8 cellular contexts compared by ENCODE assay signal in genomic region chr7:139360210-139360947, GRCh38. TPM values are rescaled to one million over a fixed set of nuclear protein-coding genes. Genes with fewer than 3 reads are reported as not detected.
DNase-seq lines count a peak whose midpoint lies in the region; ATAC-seq, FAIRE-seq and TF ChIP-seq lines count a peak whose summit lies in the region.

No MANE protein-coding gene starts in this region.

- H3K9me1 ChIP-seq in keratinocyte (ENCODE audit: control insufficient read depth, extremely low read depth, insufficient read depth, low read length) = no peaks in the 10 kb centered on the region

- H4K20me1 ChIP-seq in keratinocyte (ENCODE audit: control insufficient read depth, extremely low read depth, insufficient read depth, low read length) = peaks cover 7% of the 10 kb centered on the region

- peaks cover 15% of the 10 kb centered on the region for H3K4me1 ChIP-seq in keratinocyte (ENCODE audit: control insufficient read depth, extremely low read depth, insufficient read depth, low read length)

- peaks cover 55% of the 10 kb centered on the region for H3K79me2 ChIP-seq in keratinocyte (ENCODE audit: control insufficient read depth, insufficient read depth, low read length)

- H3K27ac ChIP-seq in keratinocyte (ENCODE audit: control insufficient read depth, insufficient read depth, low read length) = peak overlapping the region; percentile 97

- FAIRE-seq in keratinocyte (lab: Jason Lieb, UNC) = no peak

- peak; percentile 64 for ATAC-seq in GM19043 (IDR thresholded peaks at IDR 0.05; ENCODE audit: low read depth, unreplicated experiment)
- peak; percentile 68 for ATAC-seq in HG03342 (IDR thresholded peaks at IDR 0.05; ENCODE audit: unreplicated experiment)

- peak overlapping the region; percentile 66 for H3K4me2 ChIP-seq in keratinocyte (ENCODE audit: control insufficient read depth, extremely low read depth, insufficient read depth, low read depth, low read length)

- H3K36me3 ChIP-seq in keratinocyte (ENCODE audit: control insufficient read depth in 2 of 2, extremely low read depth in 1 of 2, insufficient read depth in 2 of 2, low read length in 2 of 2) = peaks cover 0 to 4% of the 10 kb centered on the region in 2 experiments

- H3K27me3 ChIP-seq in keratinocyte (ENCODE audit: control insufficient read depth, extremely low read depth, insufficient read depth, low read length) = no peaks in the 10 kb centered on the region

- H3K9ac ChIP-seq in keratinocyte (ENCODE audit: control insufficient read depth, extremely low read depth, insufficient read depth, low read length) = peak overlapping the region; percentile 97

- DNase-seq in AML-193 (lab: John Stamatoyannopoulos, UW) (peak; percentile 63 to 83), NCI-H446 (lab: John Stamatoyannopoulos, UW) (peak; percentile 91 to 96), cerebellar cortex (ENCODE audit: low spot score) (peak; percentile 97), keratinocyte (ENCODE audit: low read depth, low spot score) (peak; percentile 65)
- DNase-seq in activated CD4-positive, CD25-positive, alpha-beta regulatory T cell treated with anti-CD3 and anti-CD28 coated beads, Interleukin-2, amount 50 U/mL, for 72 hours = peak; percentile 98
- peak; percentile 97 for DNase-seq in stimulated activated CD4-positive, alpha-beta T cell treated with anti-CD3 and anti-CD28 coated beads, Interleukin-12 subunit alpha, Interleukin-12 subunit beta, amount 100 ng/mL, for 4 hours

- dilution Hi-C loops in keratinocyte (cut with MboI; ENCODE audit: extremely low pct_ligation_motif_present, low sequenced_read_pairs) = no loop called here

- peak overlapping the region; percentile 93 for H2AFZ ChIP-seq in keratinocyte (ENCODE audit: control insufficient read depth, low read length)

- H3K4me3 ChIP-seq in keratinocyte (ENCODE audit: control insufficient read depth in 2 of 3, extremely low read depth in 1 of 3, insufficient read depth in 2 of 3, low read depth in 1 of 3, low read length in 3 of 3) = peak overlapping the region; percentile 89 to 92 (median 91)

- no peak for TF ChIP-seq CTCF in keratinocyte (optimal IDR thresholded peaks at IDR 0.05 in 1 of 3, IDR thresholded peaks at IDR 0.05 in 1 of 3, conservative IDR thresholded peaks at IDR 0.05 in 1 of 3; ENCODE audit: extremely low read depth in 1 of 3, insufficient read depth in 2 of 3, low read length in 3 of 3)

- no peaks in the 10 kb centered on the region for H3K9me3 ChIP-seq in keratinocyte (ENCODE audit: control insufficient read depth, low read depth, low read length)

RNA-seq across cellular contexts. Expression of gene LUC7L2, which starts 0.7 kb away (rescaled TPM):
- polyA plus RNA-seq in keratinocyte = 28.6 to 52.7 TPM (median 44.4 TPM) in 3 replicates
- 198 TPM for polyA plus RNA-seq in keratinocyte (2011; ENCODE audit: low read depth)
- 30.6 and 41.7 TPM in 2 replicates for polyA plus RNA-seq in keratinocyte (2011; cell fraction: cytosol; rRNA removed)
- polyA plus RNA-seq in keratinocyte (2011; cell fraction: nucleus; rRNA removed) = 72.5 and 88.7 TPM in 2 replicates
- 42.2 and 47.9 TPM in 2 replicates for polyA plus RNA-seq in keratinocyte (2012; ENCODE audit: low replicate concordance)
- 14.9 to 30.8 TPM (median 15.9 TPM) in 3 replicates for polyA minus RNA-seq in keratinocyte
- 33.0 TPM for polyA minus RNA-seq in keratinocyte (2011; cell fraction: cytosol; rRNA and poly(A)+ RNA removed)
- polyA minus RNA-seq in keratinocyte (2011; cell fraction: nucleus; rRNA and poly(A)+ RNA removed) = 62.8 and 63.6 TPM in 2 replicates

RNA-seq across cellular contexts. Expression of gene FMC1, which starts 19.2 kb away (rescaled TPM):
- 7.1 to 7.8 TPM (median 7.4 TPM) in 3 replicates for polyA plus RNA-seq in keratinocyte
- polyA plus RNA-seq in keratinocyte (2011; ENCODE audit: low read depth) = 0.26 TPM
- polyA plus RNA-seq in keratinocyte (2011; cell fraction: cytosol; rRNA removed) = 4.8 and 6.0 TPM in 2 replicates
- 5.9 and 6.9 TPM in 2 replicates for polyA plus RNA-seq in keratinocyte (2011; cell fraction: nucleus; rRNA removed)
- polyA plus RNA-seq in keratinocyte (2012; ENCODE audit: low replicate concordance) = 6.1 and 11.3 TPM in 2 replicates
- 0.80 to 3.5 TPM (median 1.6 TPM) in 3 replicates for polyA minus RNA-seq in keratinocyte
- 4.4 TPM for polyA minus RNA-seq in keratinocyte (2011; cell fraction: cytosol; rRNA and poly(A)+ RNA removed)
- 0.95 and 2.1 TPM in 2 replicates for polyA minus RNA-seq in keratinocyte (2011; cell fraction: nucleus; rRNA and poly(A)+ RNA removed)

Comparison
In these comparisons a context has a peak if more than half of its experiments do, and no peak if none do; other contexts are left out.
1. Peak in every context shown above with its lines: DNase-seq, ATAC-seq, H3K4me3 ChIP-seq and H3K27ac ChIP-seq.